ENCODE assay signal across 31 cellular contexts in the genomic region with DNA sequence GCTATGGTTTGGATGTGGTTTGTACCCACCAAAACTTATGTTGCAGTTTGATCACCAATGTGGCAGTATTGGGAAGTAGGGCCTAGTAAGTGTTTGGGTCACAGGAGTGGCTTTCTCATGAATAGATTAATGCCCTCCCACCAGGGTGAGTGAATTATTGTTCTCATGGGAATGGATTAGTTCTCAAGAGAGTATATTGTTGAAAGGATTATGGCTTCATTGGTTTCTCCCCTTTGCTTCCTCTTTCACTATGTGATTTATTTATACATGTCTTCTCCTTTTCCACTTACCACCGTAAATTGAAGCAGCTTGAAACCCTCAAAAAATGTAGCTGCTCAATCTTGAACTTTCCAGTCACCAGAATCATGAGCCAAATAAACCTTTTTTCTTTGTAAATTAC. TPM values are rescaled to one million over a fixed set of nuclear protein-coding genes. Genes with fewer than 3 reads are reported as not detected.
DNase-seq lines count a peak whose midpoint lies in the region; ATAC-seq and TF ChIP-seq lines count a peak whose summit lies in the region.
"Had no signal": no experiment of that assay in that cellular context is flagged by ENCODE, and none has a peak within 500 bp of the region (broad histone marks: within the 10 kb centered on the region; RNA-seq: fewer than 3 reads in every experiment).

No MANE protein-coding gene starts in this region.

- no peaks in the 10 kb centered on the region for H3K4me1 Mint-ChIP-seq in activated T-helper 17 cell treated with anti-CD3 and anti-CD28 coated beads, Interleukin-2, amount 50 U/mL, for 72 hours

- H3K9me3 ChIP-seq in right cardiac atrium (ENCODE audit: control insufficient read depth, low read length) (no peaks in the 10 kb centered on the region), adrenal gland (replicated peaks in 1 of 3) (peaks cover 0 to 7% (median 0%) of the 10 kb centered on the region in 3 donors)
- H3K9me3 ChIP-seq: thyroid gland had no signal

- no peak overlapping the region for H3K4me3 Mint-ChIP-seq in activated T-helper 17 cell treated with anti-CD3 and anti-CD28 coated beads, Interleukin-2, amount 50 U/mL, for 72 hours
- H3K4me3 Mint-ChIP-seq: activated CD4-positive, alpha-beta memory T cell treated with anti-CD3 and anti-CD28 coated beads for 36 hours; CD4-positive, alpha-beta T cell; stimulated activated naive CD8-positive, alpha-beta T cell treated with anti-CD3 and anti-CD28 coated beads, Interleukin-15, Interleukin-2, amounts not matched to agents 100 ng/mL and 50 ng/mL, for 24 hours had no signal

- no peaks in the 10 kb centered on the region for H3K4me1 ChIP-seq in right cardiac atrium (ENCODE audit: control insufficient read depth, insufficient read depth, low read length)
- H3K4me1 ChIP-seq in adrenal gland (replicated peaks in 1 of 2) = peaks cover 0 to 18% of the 10 kb centered on the region in 2 donors
- H3K4me1 ChIP-seq: thyroid gland had no signal

- H3K4me3 ChIP-seq in right cardiac atrium (ENCODE audit: low read length) (no peak overlapping the region), adrenal gland (no peak overlapping the region)
- H3K4me3 ChIP-seq: cardiac muscle cell, K562, SK-N-MC, smooth muscle cell, thyroid gland had no signal

- 71% methylated on average over 1 of the region's 1 CpG for WGBS in right cardiac atrium
- WGBS in adrenal gland, 4 donors = 61 to 79% (median 65%) methylated on average over 1 of the region's 1 CpG

- H3K9me3 Mint-ChIP-seq in activated T-helper 17 cell treated with anti-CD3 and anti-CD28 coated beads, Interleukin-2, amount 50 U/mL, for 72 hours = no peaks in the 10 kb centered on the region
- H3K9me3 Mint-ChIP-seq: activated CD4-positive, alpha-beta memory T cell treated with anti-CD3 and anti-CD28 coated beads for 36 hours; CD4-positive, alpha-beta T cell; stimulated activated naive CD8-positive, alpha-beta T cell treated with anti-CD3 and anti-CD28 coated beads, Interleukin-15, Interleukin-2, amounts not matched to agents 100 ng/mL and 50 ng/mL, for 24 hours had no signal

- peak; percentile 58 for ATAC-seq in HG02610 (IDR thresholded peaks at IDR 0.05; ENCODE audit: unreplicated experiment)
- ATAC-seq in activated T-helper 17 cell treated with anti-CD3 and anti-CD28 coated beads, Interleukin-2, amount 50 U/mL, for 72 hours (replicated peaks) = no peak
- no peak for ATAC-seq in HG02870 (IDR thresholded peaks at IDR 0.05; ENCODE audit: unreplicated experiment)
- no peak for ATAC-seq in right cardiac atrium
- ATAC-seq: K562 had no signal

- H3K27me3 ChIP-seq in right cardiac atrium (ENCODE audit: control insufficient read depth, insufficient read depth) (no peaks in the 10 kb centered on the region), adrenal gland (no peaks in the 10 kb centered on the region)
- H3K27me3 ChIP-seq: cardiac muscle cell, thyroid gland had no signal

- intact Hi-C loops in right cardiac atrium (cut with DNase I) = no loop called here
- intact Hi-C loops in adrenal gland (cut with DNase I) = no loop called here

- no peak for TF ChIP-seq POLR2A in adrenal gland (IDR thresholded peaks at IDR 0.05)

- H3K36me3 Mint-ChIP-seq in activated T-helper 17 cell treated with anti-CD3 and anti-CD28 coated beads, Interleukin-2, amount 50 U/mL, for 72 hours (ENCODE audit: low read depth) = peaks cover 74% of the 10 kb centered on the region

- no peaks in the 10 kb centered on the region for H3K27me3 Mint-ChIP-seq in activated T-helper 17 cell treated with anti-CD3 and anti-CD28 coated beads, Interleukin-2, amount 50 U/mL, for 72 hours
- H3K27me3 Mint-ChIP-seq: activated CD4-positive, alpha-beta memory T cell treated with anti-CD3 and anti-CD28 coated beads for 36 hours; CD4-positive, alpha-beta T cell; stimulated activated naive CD8-positive, alpha-beta T cell treated with anti-CD3 and anti-CD28 coated beads, Interleukin-15, Interleukin-2, amounts not matched to agents 100 ng/mL and 50 ng/mL, for 24 hours had no signal

- H3K27ac ChIP-seq in right cardiac atrium (ENCODE audit: low read length) = no peak overlapping the region
- no peak overlapping the region for H3K27ac ChIP-seq in adrenal gland
- H3K27ac ChIP-seq: cardiac muscle cell, SK-N-MC, thyroid gland had no signal

- DNase-seq in D341Med (ENCODE audit: low spot score) (peak; percentile 30), MV-4-11 (lab: John Stamatoyannopoulos, UW) (peak; percentile 91), germinal center (ENCODE audit: low spot score) (no peak), right cardiac atrium (no peak), adrenal gland (no peak)
- DNase-seq: activated CD4-positive, alpha-beta memory T cell treated with anti-CD3 and anti-CD28 coated beads for 36 hours; activated naive CD4-positive, alpha-beta T cell; activated T-cell treated with anti-CD3 and anti-CD28 coated beads for 4 hours; anterior cingulate cortex; CD4-positive, alpha-beta T cell; GDM1; glutamatergic neuron; NCI-H1092; NCI-H2029 treated with DMSO at 0.1 percent for 48 hours; occipital lobe; RPMI8226; stimulated activated CD4-positive, alpha-beta T cell treated with anti-CD3 and anti-CD28 coated beads, Interleukin-4, amount 100 ng/mL, for 24 hours; thyroid gland had no signal

- no peak for TF ChIP-seq CTCF in adrenal gland (IDR thresholded peaks at IDR 0.05)

- H3K27ac Mint-ChIP-seq in activated T-helper 17 cell treated with anti-CD3 and anti-CD28 coated beads, Interleukin-2, amount 50 U/mL, for 72 hours = peak overlapping the region; percentile 10
- H3K27ac Mint-ChIP-seq: activated CD4-positive, alpha-beta memory T cell treated with anti-CD3 and anti-CD28 coated beads for 36 hours; CD4-positive, alpha-beta T cell; stimulated activated naive CD8-positive, alpha-beta T cell treated with anti-CD3 and anti-CD28 coated beads, Interleukin-15, Interleukin-2, amounts not matched to agents 100 ng/mL and 50 ng/mL, for 24 hours had no signal

- H3K36me3 ChIP-seq in adrenal gland (replicated peaks in 1 of 2) = peaks cover 0 to 50% of the 10 kb centered on the region in 2 donors

RNA-seq across cellular contexts. Expression of a gene that starts 10.8 kb away (rescaled TPM):
- 10 to 100 TPM; 20.9 to 26.3 TPM for total RNA-seq in activated T-helper 17 cell treated with anti-CD3 and anti-CD28 coated beads, Interleukin-2, amount 50 U/mL, for 72 hours
- total RNA-seq in right cardiac atrium (10 to 100 TPM; 24.4 to 26.8 (median 25.5) TPM), adrenal gland (10 to 100 TPM; 20.0 to 36.6 (median 32.5) TPM)
- polyA plus RNA-seq in right cardiac atrium (13.5 TPM), adrenal gland (10 to 100 TPM; 19.7 to 54.4 (median 20.8) TPM)

RNA-seq across cellular contexts. Expression of a gene that starts 30.5 kb away (rescaled TPM):
- total RNA-seq in activated T-helper 17 cell treated with anti-CD3 and anti-CD28 coated beads, Interleukin-2, amount 50 U/mL, for 72 hours = not detected
- total RNA-seq in right cardiac atrium (under 1 TPM; 0.45 to 0.93 (median 0.54) TPM), adrenal gland (10 to 100 TPM in 7 of 8 donors, 1 to 10 TPM in 1; 9.0 to 48.1 (median 17.0) TPM)
- polyA plus RNA-seq in right cardiac atrium (0.59 TPM), adrenal gland (10 to 100 TPM in 1 of 3 donors, 1 to 10 TPM in 2; 6.4 to 11.2 (median 7.1) TPM)
- total RNA-seq: activated CD4-positive, alpha-beta memory T cell treated with anti-CD3 and anti-CD28 coated beads for 36 hours; cardiac muscle cell; CD4-positive, alpha-beta T cell; fibroblast of lung; K562; myocyte; NCI-H460; renal cortical epithelial cell; smooth muscle cell; T-helper 2 cell treated with Interferon-gamma antibody and Interleukin-4, amounts not matched to agents 100 ng/mL and 5 ng/mL, for 36 hours had no signal
- polyA plus RNA-seq: cardiac muscle cell, K562, smooth muscle cell had no signal

Comparison
In these comparisons a context has a peak if more than half of its experiments do, and no peak if none do; other contexts are left out.
1. DNase-seq: peak in D341Med (single experiment) and MV-4-11 (single experiment); none in germinal center (single experiment), right cardiac atrium (0 of 3) and adrenal gland (0 of 7).
2. RNA of a gene that starts 30.5 kb away (total RNA-seq): 9.0 to 48.1 TPM in adrenal gland; 0.45 to 0.93 TPM in right cardiac atrium and not detected in activated T-helper 17 cell treated with anti-CD3 and anti-CD28 coated beads, Interleukin-2, amount 50 U/mL, for 72 hours; every median in the first group is over 4 times any median in the second.